Comparison of ENCODE assay signal across 17 cellular contexts in the genomic region with DNA sequence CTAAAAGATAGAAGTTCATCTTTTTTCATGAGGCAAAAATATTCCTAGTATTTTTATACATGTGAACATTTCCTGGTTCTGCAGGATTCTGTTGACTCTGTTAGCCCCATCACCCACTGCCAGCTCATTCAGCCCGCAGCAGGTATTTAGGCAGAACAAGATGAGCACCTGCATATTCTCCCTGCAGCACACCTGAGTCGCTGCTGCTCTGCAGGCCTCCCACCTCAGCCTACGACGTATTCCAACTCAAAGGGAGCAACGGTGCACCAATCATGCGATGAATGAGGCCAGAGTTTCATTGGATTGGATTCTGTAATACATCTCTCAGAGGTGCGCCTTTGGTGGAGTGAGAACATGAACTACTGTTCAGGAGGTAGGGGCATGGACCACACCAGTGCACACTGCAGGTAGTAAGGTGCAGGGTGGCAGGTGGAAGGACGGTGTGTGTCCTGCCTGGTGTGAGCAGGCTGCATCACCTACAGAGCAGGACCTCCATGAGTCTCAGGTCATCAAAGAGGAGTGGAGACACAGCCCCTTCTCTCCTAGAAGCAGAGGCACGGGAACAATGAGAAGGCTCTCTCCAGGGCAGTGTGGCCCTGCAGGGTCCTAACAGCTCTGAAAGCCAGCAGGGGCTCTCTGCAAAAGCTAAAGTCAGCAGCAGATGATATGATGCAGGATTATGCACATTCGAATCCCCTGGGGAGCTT.
DNase-seq lines count a peak whose midpoint lies in the region; ATAC-seq and TF ChIP-seq lines count a peak whose summit lies in the region.
"Had no signal": no experiment of that assay in that cellular context is flagged by ENCODE, and none has a peak within 500 bp of the region (broad histone marks: within the 10 kb centered on the region; RNA-seq: fewer than 3 reads in every experiment).

No MANE protein-coding gene starts in this region.

- POLR2A ChIA-PET in naive thymus-derived CD4-positive, alpha-beta T cell (lab: Charles Lee): no interaction called here

- ATAC-seq in stimulated activated naive CD8-positive, alpha-beta T cell treated with anti-CD3 and anti-CD28 coated beads, Interleukin-15, amount 100 ng/mL, for 72 hours: peak; percentile 10
- no peak for ATAC-seq in stimulated activated naive CD8-positive, alpha-beta T cell treated with anti-CD3 and anti-CD28 coated beads, Interleukin-15, Interleukin-2, amounts not matched to agents 100 U/mL and 50 U/mL, for 24 hours
- peak; percentile 20 for ATAC-seq in naive thymus-derived CD4-positive, alpha-beta T cell
- no peak for ATAC-seq in GM21737 (IDR thresholded peaks at IDR 0.05; ENCODE audit: unreplicated experiment)
- ATAC-seq: A549 had no signal

- TF ChIP-seq CTCF in GM10266 (IDR thresholded peaks at IDR 0.05; ENCODE audit: control insufficient read depth, insufficient read depth, low read depth, missing control alignments): no peak

- no peaks in the 10 kb centered on the region for H3K27me3 ChIP-seq in naive thymus-derived CD4-positive, alpha-beta T cell (ENCODE audit: control insufficient read depth in 2 of 2, insufficient read depth in 2 of 2, low read length in 2 of 2)
- H3K27me3 ChIP-seq: BLaER1 treated with 17β-estradiol and CSF1 and Interleukin-3, amounts not matched to agents 10 nM and 100 nM had no signal

- H3K27ac ChIP-seq in naive thymus-derived CD4-positive, alpha-beta T cell (ENCODE audit: low read depth, low read length): no peak overlapping the region
- H3K27ac ChIP-seq: A549; BLaER1 treated with 17β-estradiol and CSF1 and Interleukin-3, amounts not matched to agents 10 nM and 100 nM; PC-9; SJCRH30 had no signal

- H3K36me3 Mint-ChIP-seq in naive thymus-derived CD4-positive, alpha-beta T cell: no peaks in the 10 kb centered on the region
- H3K36me3 Mint-ChIP-seq: IgD-negative memory B cell had no signal

- H3K27me3 Mint-ChIP-seq in stimulated activated naive CD8-positive, alpha-beta T cell treated with anti-CD3 and anti-CD28 coated beads, Interleukin-15, amount 100 ng/mL, for 72 hours: no peaks in the 10 kb centered on the region
- H3K27me3 Mint-ChIP-seq in naive thymus-derived CD4-positive, alpha-beta T cell: peaks cover 0 to 7% (median 5%) of the 10 kb centered on the region in 5 donors
- H3K27me3 Mint-ChIP-seq: IgD-negative memory B cell had no signal

- no peak overlapping the region for H3K4me3 ChIP-seq in naive thymus-derived CD4-positive, alpha-beta T cell (ENCODE audit: low read length)
- H3K4me3 ChIP-seq: A549; BLaER1 treated with 17β-estradiol and CSF1 and Interleukin-3, amounts not matched to agents 10 nM and 100 nM; PC-9; SJCRH30 had no signal

- CTCF ChIA-PET in naive thymus-derived CD4-positive, alpha-beta T cell (lab: Charles Lee): no interaction called here

- H3K9me3 Mint-ChIP-seq in stimulated activated naive CD8-positive, alpha-beta T cell treated with anti-CD3 and anti-CD28 coated beads, Interleukin-15, amount 100 ng/mL, for 72 hours: no peaks in the 10 kb centered on the region
- H3K9me3 Mint-ChIP-seq in naive thymus-derived CD4-positive, alpha-beta T cell: no peaks in the 10 kb centered on the region

- no peaks in the 10 kb centered on the region for H3K4me1 ChIP-seq in naive thymus-derived CD4-positive, alpha-beta T cell (ENCODE audit: control insufficient read depth in 2 of 2, insufficient read depth in 2 of 2, low read length in 2 of 2)
- H3K4me1 ChIP-seq: A549, SJCRH30 had no signal

- no peaks in the 10 kb centered on the region for H3K9me3 ChIP-seq in naive thymus-derived CD4-positive, alpha-beta T cell (ENCODE audit: control insufficient read depth in 2 of 3, low read length in 3 of 3)
- H3K9me3 ChIP-seq: A549; BLaER1 treated with 17β-estradiol and CSF1 and Interleukin-3, amounts not matched to agents 10 nM and 100 nM; SJCRH30 had no signal

- intact Hi-C loops in naive thymus-derived CD4-positive, alpha-beta T cell (cut with micrococcal nuclease): loop anchor here in 1 of 2 donors (5.0 kb wide), 1 partner anchor 148 kb away; no protein-coding TSS in a partner anchor

- no peak overlapping the region for H3K4me3 Mint-ChIP-seq in stimulated activated naive CD8-positive, alpha-beta T cell treated with anti-CD3 and anti-CD28 coated beads, Interleukin-15, amount 100 ng/mL, for 72 hours
- no peak overlapping the region for H3K4me3 Mint-ChIP-seq in naive thymus-derived CD4-positive, alpha-beta T cell
- H3K4me3 Mint-ChIP-seq: IgD-negative memory B cell had no signal

- H3K36me3 ChIP-seq in naive thymus-derived CD4-positive, alpha-beta T cell (ENCODE audit: control insufficient read depth in 2 of 3, insufficient read depth in 3 of 3, low read length in 3 of 3): no peaks in the 10 kb centered on the region
- H3K36me3 ChIP-seq: BLaER1 treated with 17β-estradiol and CSF1 and Interleukin-3, amounts not matched to agents 10 nM and 100 nM; SJCRH30 had no signal

- no peak for DNase-seq in stimulated activated naive CD8-positive, alpha-beta T cell treated with anti-CD3 and anti-CD28 coated beads, Interleukin-15, amount 100 ng/mL, for 72 hours
- no peak for DNase-seq in stimulated activated naive CD8-positive, alpha-beta T cell treated with anti-CD3 and anti-CD28 coated beads, Interleukin-15, Interleukin-2, amounts not matched to agents 100 U/mL and 50 U/mL, for 24 hours
- DNase-seq in NCI-H82 treated with DMSO at 0.1 percent for 48 hours (lab: John Stamatoyannopoulos, UW; ENCODE audit: unreplicated experiment) (peak; percentile 9), HCEC 1CT (no peak), GM10266 (ENCODE audit: extremely low spot score) (no peak)
- DNase-seq in naive thymus-derived CD4-positive, alpha-beta T cell: no peak
- DNase-seq: Karpas-422, NCI-H1048, NCI-H187 treated with DMSO at 0.1 percent for 48 hours, NCI-H446, NCI-H774, PC-9, SJCRH30 had no signal

- H3K4me1 Mint-ChIP-seq in stimulated activated naive CD8-positive, alpha-beta T cell treated with anti-CD3 and anti-CD28 coated beads, Interleukin-15, amount 100 ng/mL, for 72 hours: peaks cover 9% of the 10 kb centered on the region
- peaks cover 0 to 6% (median 0%) of the 10 kb centered on the region in 7 donors for H3K4me1 Mint-ChIP-seq in naive thymus-derived CD4-positive, alpha-beta T cell
- H3K4me1 Mint-ChIP-seq: IgD-negative memory B cell had no signal

- H3K27ac Mint-ChIP-seq in stimulated activated naive CD8-positive, alpha-beta T cell treated with anti-CD3 and anti-CD28 coated beads, Interleukin-15, amount 100 ng/mL, for 72 hours: no peak overlapping the region
- H3K27ac Mint-ChIP-seq in naive thymus-derived CD4-positive, alpha-beta T cell: no peak overlapping the region
- H3K27ac Mint-ChIP-seq: IgD-negative memory B cell had no signal

Comparison
In these comparisons a context has a peak if more than half of its experiments do, and no peak if none do; other contexts are left out.
1. ATAC-seq: peak in stimulated activated naive CD8-positive, alpha-beta T cell treated with anti-CD3 and anti-CD28 coated beads, Interleukin-15, amount 100 ng/mL, for 72 hours (single experiment) and naive thymus-derived CD4-positive, alpha-beta T cell (single experiment); none in stimulated activated naive CD8-positive, alpha-beta T cell treated with anti-CD3 and anti-CD28 coated beads, Interleukin-15, Interleukin-2, amounts not matched to agents 100 U/mL and 50 U/mL, for 24 hours (single experiment) and GM21737 (single experiment).